ENCODE assay signal across 1 cellular context in the genomic region with DNA sequence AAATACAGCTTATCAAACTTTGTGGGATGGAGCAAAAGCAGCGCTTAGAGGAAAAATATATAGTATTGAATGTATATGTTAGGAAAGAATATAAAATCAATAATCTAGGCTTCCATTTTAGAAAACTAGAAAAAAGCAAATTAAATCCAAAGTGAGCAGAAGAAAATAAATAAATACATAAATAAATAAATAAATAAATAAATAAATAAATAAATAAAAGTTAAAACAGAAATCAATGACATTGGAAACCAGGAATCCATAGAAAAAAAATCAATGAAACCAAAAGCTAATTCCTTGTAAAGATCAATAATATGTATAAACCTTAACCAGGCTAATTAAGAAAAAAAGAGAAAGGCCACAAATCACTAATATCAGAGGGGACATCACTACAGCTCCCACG.
A peak's percentile ranks its signal among the peaks of the same experiment; 100 is the strongest.
TF ChIP-seq lines count a peak whose summit lies in the region.

No MANE protein-coding gene starts in this region.

TF ChIP-seq in HEK293, 187 proteins besides CTCF, POLR2A, EP300 and RAD21 (continued from another document):
- TF ChIP-seq, protein P1, sequence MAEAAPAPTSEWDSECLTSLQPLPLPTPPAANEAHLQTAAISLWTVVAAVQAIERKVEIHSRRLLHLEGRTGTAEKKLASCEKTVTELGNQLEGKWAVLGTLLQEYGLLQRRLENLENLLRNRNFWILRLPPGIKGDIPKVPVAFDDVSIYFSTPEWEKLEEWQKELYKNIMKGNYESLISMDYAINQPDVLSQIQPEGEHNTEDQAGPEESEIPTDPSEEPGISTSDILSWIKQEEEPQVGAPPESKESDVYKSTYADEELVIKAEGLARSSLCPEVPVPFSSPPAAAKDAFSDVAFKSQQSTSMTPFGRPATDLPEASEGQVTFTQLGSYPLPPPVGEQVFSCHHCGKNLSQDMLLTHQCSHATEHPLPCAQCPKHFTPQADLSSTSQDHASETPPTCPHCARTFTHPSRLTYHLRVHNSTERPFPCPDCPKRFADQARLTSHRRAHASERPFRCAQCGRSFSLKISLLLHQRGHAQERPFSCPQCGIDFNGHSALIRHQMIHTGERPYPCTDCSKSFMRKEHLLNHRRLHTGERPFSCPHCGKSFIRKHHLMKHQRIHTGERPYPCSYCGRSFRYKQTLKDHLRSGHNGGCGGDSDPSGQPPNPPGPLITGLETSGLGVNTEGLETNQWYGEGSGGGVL (tag by site-specific recombination; IDR thresholded peaks at IDR 0.05) = no peak
- TF ChIP-seq, protein P2, sequence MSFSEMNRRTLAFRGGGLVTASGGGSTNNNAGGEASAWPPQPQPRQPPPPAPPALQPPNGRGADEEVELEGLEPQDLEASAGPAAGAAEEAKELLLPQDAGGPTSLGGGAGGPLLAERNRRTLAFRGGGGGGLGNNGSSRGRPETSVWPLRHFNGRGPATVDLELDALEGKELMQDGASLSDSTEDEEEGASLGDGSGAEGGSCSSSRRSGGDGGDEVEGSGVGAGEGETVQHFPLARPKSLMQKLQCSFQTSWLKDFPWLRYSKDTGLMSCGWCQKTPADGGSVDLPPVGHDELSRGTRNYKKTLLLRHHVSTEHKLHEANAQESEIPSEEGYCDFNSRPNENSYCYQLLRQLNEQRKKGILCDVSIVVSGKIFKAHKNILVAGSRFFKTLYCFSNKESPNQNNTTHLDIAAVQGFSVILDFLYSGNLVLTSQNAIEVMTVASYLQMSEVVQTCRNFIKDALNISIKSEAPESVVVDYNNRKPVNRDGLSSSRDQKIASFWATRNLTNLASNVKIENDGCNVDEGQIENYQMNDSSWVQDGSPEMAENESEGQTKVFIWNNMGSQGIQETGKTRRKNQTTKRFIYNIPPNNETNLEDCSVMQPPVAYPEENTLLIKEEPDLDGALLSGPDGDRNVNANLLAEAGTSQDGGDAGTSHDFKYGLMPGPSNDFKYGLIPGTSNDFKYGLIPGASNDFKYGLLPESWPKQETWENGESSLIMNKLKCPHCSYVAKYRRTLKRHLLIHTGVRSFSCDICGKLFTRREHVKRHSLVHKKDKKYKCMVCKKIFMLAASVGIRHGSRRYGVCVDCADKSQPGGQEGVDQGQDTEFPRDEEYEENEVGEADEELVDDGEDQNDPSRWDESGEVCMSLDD (tag by site-specific recombination; IDR thresholded peaks at IDR 0.05) = no peak
- TF ChIP-seq, protein P3, sequence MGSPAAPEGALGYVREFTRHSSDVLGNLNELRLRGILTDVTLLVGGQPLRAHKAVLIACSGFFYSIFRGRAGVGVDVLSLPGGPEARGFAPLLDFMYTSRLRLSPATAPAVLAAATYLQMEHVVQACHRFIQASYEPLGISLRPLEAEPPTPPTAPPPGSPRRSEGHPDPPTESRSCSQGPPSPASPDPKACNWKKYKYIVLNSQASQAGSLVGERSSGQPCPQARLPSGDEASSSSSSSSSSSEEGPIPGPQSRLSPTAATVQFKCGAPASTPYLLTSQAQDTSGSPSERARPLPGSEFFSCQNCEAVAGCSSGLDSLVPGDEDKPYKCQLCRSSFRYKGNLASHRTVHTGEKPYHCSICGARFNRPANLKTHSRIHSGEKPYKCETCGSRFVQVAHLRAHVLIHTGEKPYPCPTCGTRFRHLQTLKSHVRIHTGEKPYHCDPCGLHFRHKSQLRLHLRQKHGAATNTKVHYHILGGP (tag by site-specific recombination; IDR thresholded peaks at IDR 0.05) = no peak
- TF ChIP-seq ZNF202 (tag by site-specific recombination; IDR thresholded peaks at IDR 0.05; ENCODE audit: borderline replicate concordance) (peak; percentile 83), ZNF114 (tag by site-specific recombination; IDR thresholded peaks at IDR 0.05) (no peak)
- TF ChIP-seq, protein P4, sequence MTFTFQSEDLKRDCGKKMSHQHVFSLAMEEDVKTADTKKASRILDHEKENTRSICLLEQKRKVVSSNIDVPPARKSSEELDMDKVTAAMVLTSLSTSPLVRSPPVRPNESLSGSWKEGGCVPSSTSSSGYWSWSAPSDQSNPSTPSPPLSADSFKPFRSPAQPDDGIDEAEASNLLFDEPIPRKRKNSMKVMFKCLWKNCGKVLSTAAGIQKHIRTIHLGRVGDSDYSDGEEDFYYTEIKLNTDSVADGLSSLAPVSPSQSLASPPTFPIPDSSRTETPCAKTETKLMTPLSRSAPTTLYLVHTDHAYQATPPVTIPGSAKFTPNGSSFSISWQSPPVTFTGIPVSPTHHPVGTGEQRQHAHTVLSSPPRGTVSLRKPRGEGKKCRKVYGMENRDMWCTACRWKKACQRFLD (tag by site-specific recombination; IDR thresholded peaks at IDR 0.05) = peak; percentile 53; the same call in 1 of the 2 replicates
